ENCODE assay signal across 26 cellular contexts in the genomic region with DNA sequence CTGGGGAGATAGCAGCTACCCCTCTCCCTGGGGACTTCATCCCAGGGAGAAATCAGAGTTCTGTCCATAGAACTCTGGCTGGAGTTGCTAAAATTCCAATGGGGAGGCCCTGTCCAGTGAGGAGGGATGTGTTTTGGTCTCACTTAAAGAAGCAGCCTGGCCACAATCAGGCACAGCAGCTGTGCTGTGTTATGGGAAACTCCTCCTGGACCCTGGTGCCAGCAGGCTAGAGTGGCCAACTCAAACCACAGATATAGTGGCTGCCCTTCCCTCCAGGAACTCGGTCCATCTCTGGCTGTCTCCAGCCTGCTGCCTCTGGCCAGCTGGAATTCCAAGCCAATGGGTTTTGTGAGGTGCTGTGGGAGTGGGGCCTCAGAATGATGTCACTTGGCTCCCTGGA. TPM values are rescaled to one million over a fixed set of nuclear protein-coding genes. Genes with fewer than 3 reads are reported as not detected.
"Had no signal": no experiment of that assay in that cellular context is flagged by ENCODE, and none has a peak within 500 bp of the region (broad histone marks: within the 10 kb centered on the region; RNA-seq: fewer than 3 reads in every experiment).

No MANE protein-coding gene starts in this region.

- H3K36me3 Mint-ChIP-seq: immature natural killer cell; mesothelial cell of epicardium; naive B cell; naive thymus-derived CD8-positive, alpha-beta T cell had no signal

- H3K9me3 ChIP-seq: esophagus squamous epithelium, gastroesophageal sphincter, lower lobe of right lung, mucosa of descending colon had no signal

- H3K4me3 ChIP-seq: coronary artery, dorsolateral prefrontal cortex, esophagus squamous epithelium, gastroesophageal sphincter, hepatocyte, lower lobe of right lung, mucosa of descending colon had no signal

- DNase-seq: dermis blood vessel endothelial cell; dorsolateral prefrontal cortex; effector CD4-positive, alpha-beta T cell; effector memory CD4-positive, alpha-beta T cell; esophagus squamous epithelium; foreskin keratinocyte; head of caudate nucleus; hypothalamus; immature natural killer cell; islet precursor cell; kidney; kidney glomerular epithelial cell; left colon; left ventricle myocardium superior; lower lobe of right lung; mesenchymal stem cell; mucosa of descending colon; naive B cell; naive thymus-derived CD8-positive, alpha-beta T cell had no signal

- H3K27ac ChIP-seq: coronary artery, dorsolateral prefrontal cortex, esophagus squamous epithelium, foreskin keratinocyte, gastroesophageal sphincter, hepatocyte, lower lobe of right lung had no signal

- H3K27ac Mint-ChIP-seq: immature natural killer cell; mesothelial cell of epicardium; naive thymus-derived CD8-positive, alpha-beta T cell had no signal

- ATAC-seq: foreskin keratinocyte; gastroesophageal sphincter; left colon; left lobe of liver; left ventricle myocardium superior; lower lobe of right lung; mucosa of descending colon; naive thymus-derived CD8-positive, alpha-beta T cell had no signal

- H3K36me3 ChIP-seq: esophagus squamous epithelium, gastroesophageal sphincter, lower lobe of right lung had no signal

- H3K79me2 ChIP-seq: hepatocyte had no signal

- H3K4me2 ChIP-seq: hepatocyte had no signal

- H3K4me1 Mint-ChIP-seq: immature natural killer cell, mesothelial cell of epicardium, naive B cell had no signal

- H3K4me3 Mint-ChIP-seq: immature natural killer cell; mesothelial cell of epicardium; naive thymus-derived CD8-positive, alpha-beta T cell had no signal

- H3K4me1 ChIP-seq: esophagus squamous epithelium, foreskin keratinocyte, gastroesophageal sphincter, lower lobe of right lung had no signal

- H2AFZ ChIP-seq: hepatocyte had no signal

- H3K9me3 Mint-ChIP-seq: immature natural killer cell; naive B cell; naive thymus-derived CD8-positive, alpha-beta T cell had no signal

RNA-seq across cellular contexts. Expression of gene SAMD11, which starts 37.4 kb away (rescaled TPM):
- total RNA-seq: endothelial cell of umbilical vein; foreskin keratinocyte; lung microvascular endothelial cell; naive thymus-derived CD8-positive, alpha-beta T cell had no signal
